ENCODE assay signal across 8 cellular contexts in the genomic region with DNA sequence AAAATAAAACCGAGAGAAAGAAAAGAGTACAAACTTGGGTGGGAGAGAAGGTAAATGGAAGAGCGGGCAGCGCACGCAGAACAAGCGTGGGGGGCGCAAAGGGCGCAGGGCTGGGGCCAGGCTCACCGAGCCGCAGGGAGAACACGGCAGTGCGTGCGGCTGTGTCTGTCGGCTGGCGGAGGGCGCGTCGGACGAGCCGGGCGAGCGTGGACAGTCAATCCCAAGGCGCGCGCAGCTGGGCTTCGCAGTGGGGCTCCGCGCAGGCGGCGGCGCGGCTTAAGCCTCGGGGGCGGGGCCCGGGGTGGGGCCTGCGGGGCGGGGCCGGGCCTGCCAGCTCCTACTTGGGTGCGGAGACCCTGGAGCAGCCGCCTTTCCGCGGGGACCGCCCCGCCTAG. TPM values are rescaled to one million over a fixed set of nuclear protein-coding genes. Genes with fewer than 3 reads are reported as not detected.
A peak's percentile ranks its signal among the peaks of the same experiment; 100 is the strongest.
DNase-seq lines count a peak whose midpoint lies in the region; ATAC-seq, FAIRE-seq and TF ChIP-seq lines count a peak whose summit lies in the region.

A gene with protein sequence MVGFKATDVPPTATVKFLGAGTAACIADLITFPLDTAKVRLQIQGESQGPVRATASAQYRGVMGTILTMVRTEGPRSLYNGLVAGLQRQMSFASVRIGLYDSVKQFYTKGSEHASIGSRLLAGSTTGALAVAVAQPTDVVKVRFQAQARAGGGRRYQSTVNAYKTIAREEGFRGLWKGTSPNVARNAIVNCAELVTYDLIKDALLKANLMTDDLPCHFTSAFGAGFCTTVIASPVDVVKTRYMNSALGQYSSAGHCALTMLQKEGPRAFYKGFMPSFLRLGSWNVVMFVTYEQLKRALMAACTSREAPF (minus strand): TSS at position 249 of the 395 bp plus-strand sequence. CDS start 4,465 bp downstream, outside the sequence.

- H3K27me3 Mint-ChIP-seq in activated B cell treated with CpG ODN at 0.5 μM for 24 hours, result no peaks in the 10 kb centered on the region

- peak; percentile 25 for ATAC-seq in GM18858 (IDR thresholded peaks at IDR 0.05; ENCODE audit: unreplicated experiment)
- peak; percentile 51 for ATAC-seq in HG03066 (IDR thresholded peaks at IDR 0.05; ENCODE audit: low read depth, unreplicated experiment)
- ATAC-seq in activated B cell treated with CpG ODN at 0.5 μM for 24 hours (ENCODE audit: low read depth), result peak; percentile 53

- POLR2A ChIA-PET in activated B cell treated with CpG ODN at 0.5 μM for 24 hours (lab: Charles Lee), result interaction anchor here (0.7 to 16.3 kb wide), 17 partner anchors 8 to 599 kb away, joined by 3 to 425 read pairs (median 7); a partner anchor contains a TSS

- intact Hi-C loops in activated B cell treated with CpG ODN at 0.5 μM for 24 hours (cut with micrococcal nuclease), result loop anchor here (2.0 to 5.0 kb wide), 5 partner anchors 38 to 1900 kb away; a partner anchor contains a TSS
- intact Hi-C loops in kidney (cut with DNase I), result no loop called here

- DNase-seq in 8988T, result peak; percentile 92
- DNase-seq in NCI-H2196 treated with DMSO at 0.1 percent for 48 hours (lab: John Stamatoyannopoulos, UW; ENCODE audit: unreplicated experiment), result peak; percentile 77
- DNase-seq in activated B cell treated with CpG ODN at 0.5 μM for 24 hours, result peak; percentile 83
- peak; percentile 72 for DNase-seq in central memory CD4-positive, alpha-beta T cell
- DNase-seq in kidney, result peak; percentile 95
- peak; percentile 92 for DNase-seq in stimulated activated CD4-positive, alpha-beta T cell treated with anti-CD3 and anti-CD28 coated beads, Interleukin-15, amount 100 ng/mL, for 24 hours

- H3K4me1 Mint-ChIP-seq in activated B cell treated with CpG ODN at 0.5 μM for 24 hours, result peaks cover 71% of the 10 kb centered on the region

- H3K9me3 ChIP-seq in kidney (ENCODE audit: control insufficient read depth in 1 of 2, low read length in 2 of 2), result no peaks in the 10 kb centered on the region

- H3K9ac ChIP-seq in kidney (ENCODE audit: low read length in 2 of 2), result peak within 1 kb of the TSS; percentile 21 to 86

- CTCF ChIA-PET in activated B cell treated with CpG ODN at 0.5 μM for 24 hours (lab: Charles Lee), result interaction anchor here (0.7 to 1.6 kb wide), 4 partner anchors 9 to 50 kb away, joined by 3 to 5 read pairs (median 3); no protein-coding TSS in a partner anchor

- no peak for FAIRE-seq in kidney (lab: Jason Lieb, UNC)

- peak within 1 kb of the TSS; percentile 99 for H3K4me3 Mint-ChIP-seq in activated B cell treated with CpG ODN at 0.5 μM for 24 hours

- TF ChIP-seq CTCF in activated B cell treated with CpG ODN at 0.5 μM for 24 hours (IDR thresholded peaks at IDR 0.05) (no peak), kidney (IDR thresholded peaks at IDR 0.05; ENCODE audit: borderline replicate concordance, extremely low read depth, insufficient read depth) (no peak)

- H3K4me3 ChIP-seq in kidney (ENCODE audit: low read length in 2 of 2), result peak within 1 kb of the TSS; percentile 59 to 93

- peaks cover 6 to 9% of the 10 kb centered on the region in 2 donors for H3K4me1 ChIP-seq in kidney (ENCODE audit: control insufficient read depth in 1 of 2, insufficient read depth in 1 of 2, low read depth in 1 of 2, low read length in 2 of 2)

- H3K36me3 Mint-ChIP-seq in activated B cell treated with CpG ODN at 0.5 μM for 24 hours (ENCODE audit: low read depth), result peaks cover 52% of the 10 kb centered on the region

- H3K27ac ChIP-seq in kidney (ENCODE audit: low read depth in 2 of 2, low read length in 2 of 2), result peak within 1 kb of the TSS; percentile 67 to 93

- H3K9me3 Mint-ChIP-seq in activated B cell treated with CpG ODN at 0.5 μM for 24 hours, result no peaks in the 10 kb centered on the region

- no peaks in the 10 kb centered on the region for H3K36me3 ChIP-seq in kidney (ENCODE audit: control insufficient read depth in 1 of 2, insufficient read depth in 2 of 2, low read length in 2 of 2)

- H3K27ac Mint-ChIP-seq in activated B cell treated with CpG ODN at 0.5 μM for 24 hours, result peak within 1 kb of the TSS; percentile 100

RNA-seq across cellular contexts. Expression of the gene that starts here (rescaled TPM):
- total RNA-seq in activated B cell treated with CpG ODN at 0.5 μM for 24 hours, result 424 and 458 TPM in 2 replicates
- 104 TPM for total RNA-seq in kidney
- 36.4 TPM for polyA plus RNA-seq in kidney (ENCODE audit: insufficient read depth, low read depth, low replicate concordance)

Comparison
In these comparisons a context has a peak if more than half of its experiments do, and no peak if none do; other contexts are left out.
1. Peak in every context shown above with its lines: DNase-seq, ATAC-seq, H3K4me3 ChIP-seq and H3K27ac ChIP-seq.